In the genomic region with DNA sequence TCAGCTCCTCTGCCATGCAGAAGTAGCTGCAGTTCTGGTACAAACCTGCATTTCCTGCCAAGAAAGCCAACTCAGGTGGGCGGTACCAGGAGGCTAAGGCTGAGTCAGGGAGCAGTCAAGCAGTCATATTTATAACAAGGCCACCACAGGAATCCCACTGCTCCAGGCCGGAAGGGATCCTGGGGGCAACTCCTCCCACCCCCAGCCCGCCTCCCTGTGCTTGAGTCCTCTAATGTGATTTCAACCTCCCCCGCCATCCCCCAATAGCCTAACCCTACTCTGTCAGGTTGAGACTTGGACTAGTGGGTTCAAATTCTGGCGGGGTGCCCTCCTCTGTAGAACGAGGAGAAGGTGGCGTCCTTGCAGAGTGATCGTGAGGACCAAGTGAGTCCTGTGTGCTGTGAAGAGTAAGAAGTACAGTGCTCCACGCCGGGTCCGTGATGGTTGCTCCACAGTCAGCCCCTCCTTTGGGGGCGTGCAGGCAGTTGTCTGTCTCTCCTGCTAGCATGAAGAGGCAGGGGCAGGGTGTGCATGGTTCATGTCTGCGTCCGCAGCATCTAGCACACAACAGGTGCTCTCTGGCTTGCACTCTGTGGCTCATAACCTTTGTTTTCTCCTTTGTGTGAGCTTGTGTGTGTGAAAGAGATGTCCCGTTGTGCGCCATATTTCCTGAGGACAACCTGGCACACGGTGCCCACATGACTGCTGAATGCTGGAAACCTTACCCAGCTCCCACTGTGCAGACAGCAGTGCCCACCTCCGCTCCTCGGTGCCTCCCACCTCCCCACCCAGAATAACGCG, we compare ENCODE assay signal across 10 cellular contexts.
DNase-seq lines count a peak whose midpoint lies in the region; TF ChIP-seq lines count a peak whose summit lies in the region.
"Had no signal": no experiment of that assay in that cellular context is flagged by ENCODE, and none has a peak within 500 bp of the region (broad histone marks: within the 10 kb centered on the region; RNA-seq: fewer than 3 reads in every experiment).

No MANE protein-coding gene starts in this region.

- H3K4me1 Mint-ChIP-seq in nephron: peaks cover 73% of the 10 kb centered on the region

- H3K4me1 ChIP-seq in SJCRH30 (peaks cover 3% of the 10 kb centered on the region), esophagus muscularis mucosa (peaks cover 10 to 32% (median 27%) of the 10 kb centered on the region in 4 donors)

- H3K9me3 ChIP-seq in SJCRH30 (replicated peaks): no peaks in the 10 kb centered on the region
- no peaks in the 10 kb centered on the region for H3K9me3 ChIP-seq in esophagus muscularis mucosa
- H3K9me3 ChIP-seq: spleen had no signal

- TF ChIP-seq CTCF in nephron (IDR thresholded peaks at IDR 0.05; ENCODE audit: unreplicated experiment in 3 of 3) (no peak), esophagus muscularis mucosa (IDR thresholded peaks at IDR 0.05) (no peak)

- H3K27me3 ChIP-seq in SJCRH30 (no peaks in the 10 kb centered on the region), esophagus muscularis mucosa (no peaks in the 10 kb centered on the region)
- H3K27me3 ChIP-seq: spleen had no signal

- no peak for TF ChIP-seq EP300 in esophagus muscularis mucosa (IDR thresholded peaks at IDR 0.05)

- H3K36me3 ChIP-seq in SJCRH30 (no peaks in the 10 kb centered on the region), esophagus muscularis mucosa (peaks cover 0 to 17% (median 7%) of the 10 kb centered on the region in 4 donors)

- H3K36me3 Mint-ChIP-seq in nephron (ENCODE audit: low read depth): peaks cover 19% of the 10 kb centered on the region

- WGBS in esophagus muscularis mucosa: 85% methylated on average over 20 of the region's 21 CpGs

- H3K4me3 Mint-ChIP-seq in nephron: no peak overlapping the region

- DNase-seq in AG20443 (ENCODE audit: low spot score): peak; percentile 91
- peak; percentile 94 for DNase-seq in M059J (ENCODE audit: low read depth)
- DNase-seq in dermis blood vessel endothelial cell: peak; percentile 39
- DNase-seq in hippocampal formation (lab: John Stamatoyannopoulos, UW): no peak
- DNase-seq in stimulated activated CD4-positive, alpha-beta T cell treated with anti-CD3 and anti-CD28 coated beads, Interleukin-12 subunit alpha, Interleukin-12 subunit beta, amount 100 ng/mL, for 4 hours: no peak
- no peak for DNase-seq in SJCRH30
- no peak for DNase-seq in esophagus muscularis mucosa (ENCODE audit: extremely low spot score)
- DNase-seq: NCI-H187 treated with DMSO at 0.1 percent for 48 hours had no signal

- no peak overlapping the region for H3K27ac ChIP-seq in SJCRH30
- H3K27ac ChIP-seq in esophagus muscularis mucosa (replicated peaks in 1 of 4): peak overlapping the region in 1 of 4 donors; percentile 1
- H3K27ac ChIP-seq: spleen had no signal

- no peak for TF ChIP-seq POLR2A in esophagus muscularis mucosa (IDR thresholded peaks at IDR 0.05; ENCODE audit: low read depth)

- intact Hi-C loops in esophagus muscularis mucosa (cut with DNase I): no loop called here

- H3K4me3 ChIP-seq in SJCRH30: no peak overlapping the region
- no peak overlapping the region for H3K4me3 ChIP-seq in esophagus muscularis mucosa
- H3K4me3 ChIP-seq: spleen had no signal

- H3K27ac Mint-ChIP-seq in nephron: peak overlapping the region; percentile 89 to 99 (median 92)

- no peaks in the 10 kb centered on the region for H3K27me3 Mint-ChIP-seq in nephron (ENCODE audit: low read depth)

- H3K9me3 Mint-ChIP-seq in nephron: no peaks in the 10 kb centered on the region

Comparison
In these comparisons a context has a peak if more than half of its experiments do, and no peak if none do; other contexts are left out.
1. DNase-seq: peak in AG20443 (single experiment), M059J (single experiment) and dermis blood vessel endothelial cell (single experiment); none in hippocampal formation (0 of 2), stimulated activated CD4-positive, alpha-beta T cell treated with anti-CD3 and anti-CD28 coated beads, Interleukin-12 subunit alpha, Interleukin-12 subunit beta, amount 100 ng/mL, for 4 hours (single experiment), SJCRH30 (0 of 2) and esophagus muscularis mucosa (single experiment).